ENCODE assay signal across 25 cellular contexts in genomic region chr9:128224877-128225276, GRCh38. TPM values are rescaled to one million over a fixed set of nuclear protein-coding genes. Genes with fewer than 3 reads are reported as not detected.
DNase-seq lines count a peak whose midpoint lies in the region; ATAC-seq and TF ChIP-seq lines count a peak whose summit lies in the region.
"Had no signal": no experiment of that assay in that cellular context is flagged by ENCODE, and none has a peak within 500 bp of the region (broad histone marks: within the 10 kb centered on the region; RNA-seq: fewer than 3 reads in every experiment).

No MANE protein-coding gene starts in this region.

- H3K9me3 ChIP-seq in NT2/D1 (ENCODE audit: insufficient read depth, low read length): no peaks in the 10 kb centered on the region
- H3K9me3 ChIP-seq: BE2C, BLaER1 had no signal

- no peaks in the 10 kb centered on the region for H3K9me3 Mint-ChIP-seq in neural crest cell
- H3K9me3 Mint-ChIP-seq: CD4-positive, alpha-beta memory T cell; CD8-positive, alpha-beta memory T cell had no signal

- H3K4me3 ChIP-seq in NT2/D1 (ENCODE audit: insufficient read length, low read depth): no peak overlapping the region
- H3K4me3 ChIP-seq: BLaER1, GM12878 had no signal

- H3K4me1 Mint-ChIP-seq in neural crest cell: no peaks in the 10 kb centered on the region
- H3K4me1 Mint-ChIP-seq: CD8-positive, alpha-beta memory T cell had no signal

- no peak for DNase-seq in NT2/D1 (ENCODE audit: low read depth, low spot score)
- no peak for DNase-seq in caudate nucleus (lab: John Stamatoyannopoulos, UW)
- no peak for DNase-seq in neural crest cell (ENCODE audit: low read depth, low spot score)
- no peak for DNase-seq in KG1 (lab: John Stamatoyannopoulos, UW)
- DNase-seq: 8988T; ACHN; BE2C; C1 segment of cervical spinal cord; CD4-positive, alpha-beta memory T cell; CD4-positive, CD25-positive, alpha-beta regulatory T cell; CD8-positive, alpha-beta memory T cell; COR-L47; DMS 273 treated with DMSO at 0.1 percent for 48 hours; DMS153; DMS53; DMS79; DND-41; EL; GDM1 had no signal

- peaks cover 56% of the 10 kb centered on the region for H3K36me3 ChIP-seq in NT2/D1 (ENCODE audit: insufficient read depth, insufficient read length, low read length)

- H3K27ac Mint-ChIP-seq in neural crest cell (ENCODE audit: unreplicated experiment): peak overlapping the region; percentile 50
- H3K27ac Mint-ChIP-seq: CD4-positive, alpha-beta memory T cell; CD4-positive, CD25-positive, alpha-beta regulatory T cell; CD8-positive, alpha-beta memory T cell had no signal

- peaks cover 7% of the 10 kb centered on the region for H3K4me1 ChIP-seq in NT2/D1 (ENCODE audit: insufficient read depth, insufficient read length)
- H3K4me1 ChIP-seq: BE2C, BLaER1 had no signal

- no peak overlapping the region for H3K4me3 Mint-ChIP-seq in neural crest cell
- H3K4me3 Mint-ChIP-seq: CD14-positive monocyte; CD4-positive, alpha-beta memory T cell; CD4-positive, CD25-positive, alpha-beta regulatory T cell; CD8-positive, alpha-beta memory T cell had no signal

- ATAC-seq in GM18505 (IDR thresholded peaks at IDR 0.05; ENCODE audit: unreplicated experiment): no peak
- no peak for ATAC-seq in GM21528 (IDR thresholded peaks at IDR 0.05; ENCODE audit: low FRiP score, unreplicated experiment)
- ATAC-seq: GM12878 had no signal

- TF ChIP-seq POLR2A in GM18505 (IDR thresholded peaks at IDR 0.05; ENCODE audit: borderline replicate concordance, extremely low read depth, insufficient read depth, insufficient read length): no peak

- peak overlapping the region; percentile 42 for H3K9ac ChIP-seq in NT2/D1 (ENCODE audit: insufficient read length, low read depth)
- H3K9ac ChIP-seq: BLaER1 had no signal

- H3K27me3 Mint-ChIP-seq in neural crest cell (ENCODE audit: low read depth): no peaks in the 10 kb centered on the region
- H3K27me3 Mint-ChIP-seq: CD4-positive, alpha-beta memory T cell had no signal

- H3K27me3 ChIP-seq in NT2/D1 (ENCODE audit: insufficient read depth, insufficient read length): no peaks in the 10 kb centered on the region
- H3K27me3 ChIP-seq: BE2C, BLaER1 had no signal

- peaks cover 3% of the 10 kb centered on the region for H3K36me3 Mint-ChIP-seq in neural crest cell (ENCODE audit: low read depth)
- H3K36me3 Mint-ChIP-seq: CD14-positive monocyte; CD4-positive, alpha-beta memory T cell; CD4-positive, CD25-positive, alpha-beta regulatory T cell; CD8-positive, alpha-beta memory T cell had no signal

- no peak for TF ChIP-seq CTCF in neural crest cell (conservative IDR thresholded peaks at IDR 0.05)

- peak overlapping the region; percentile 55 for H3K27ac ChIP-seq in caudate nucleus (ENCODE audit: low read depth, low read length)
- H3K27ac ChIP-seq in temporal lobe (ENCODE audit: low read depth, low read length): peak overlapping the region; percentile 12
- H3K27ac ChIP-seq: BLaER1 had no signal

RNA-seq across cellular contexts. Expression of gene DNM1, which starts 21.7 kb away (rescaled TPM):
- total RNA-seq in neural crest cell (84.0 and 87.2 TPM in 2 replicates), temporal lobe (108 TPM)

RNA-seq across cellular contexts. Expression of gene CIZ1, which starts 33.5 kb away (rescaled TPM):
- total RNA-seq in neural crest cell: 201 and 226 TPM in 2 replicates
- total RNA-seq in temporal lobe: 23.6 TPM

RNA-seq across cellular contexts. Expression of gene GOLGA2, which starts 50.9 kb away (rescaled TPM):
- total RNA-seq in neural crest cell (56.9 and 64.1 TPM in 2 replicates), temporal lobe (42.5 TPM)

RNA-seq across cellular contexts. Expression of gene SWI5, which starts 51.2 kb away (rescaled TPM):
- total RNA-seq in neural crest cell (17.1 and 20.7 TPM in 2 replicates), temporal lobe (8.4 TPM)
